ENCODE assay signal across 1 cellular context in genomic region chr1:155309423-155310021, GRCh38.
TF ChIP-seq lines count a peak whose summit lies in the region.

No MANE protein-coding gene starts in this region.

TF ChIP-seq in HEK293, 187 proteins besides CTCF, POLR2A, EP300 and RAD21 (continued from another document and continues in another):
- TF ChIP-seq HIC1 (tag by site-specific recombination; IDR thresholded peaks at IDR 0.05) (peak; percentile 95), TSHZ1 (tag by site-specific recombination; IDR thresholded peaks at IDR 0.05; ENCODE audit: borderline replicate concordance) (no peak), ZNF521 (tag by site-specific recombination; IDR thresholded peaks at IDR 0.05) (no peak), INSM2 (tag by site-specific recombination; IDR thresholded peaks at IDR 0.05) (no peak), ZNF776 (tag by site-specific recombination; IDR thresholded peaks at IDR 0.05; ENCODE audit: borderline replicate concordance) (no peak), ZNF610 (tag by site-specific recombination; IDR thresholded peaks at IDR 0.05; ENCODE audit: borderline replicate concordance) (no peak), TCF7L2 (IDR thresholded peaks at IDR 0.05; ENCODE audit: borderline replicate concordance, low read depth, low read length) (no peak), KLF1 (tag by site-specific recombination; IDR thresholded peaks at IDR 0.05) (peak; percentile 96), ZNF302 (tag by site-specific recombination; IDR thresholded peaks at IDR 0.05; ENCODE audit: low read depth) (no peak), MEIS1 (CRISPR knock-in tag; IDR thresholded peaks at IDR 0.05; ENCODE audit: borderline replicate concordance) (no peak), ZNF623 (tag by site-specific recombination; IDR thresholded peaks at IDR 0.05) (no peak), ZNF768 (tag by site-specific recombination; IDR thresholded peaks at IDR 0.05) (no peak), ZNF692 (tag by site-specific recombination; IDR thresholded peaks at IDR 0.05) (no peak), GLIS1 (tag by site-specific recombination; IDR thresholded peaks at IDR 0.05) (0 out of 2 replicates have a peak, but pooled peaks have one; percentile 24), ZBTB6 (tag by site-specific recombination; IDR thresholded peaks at IDR 0.05) (no peak), ZFHX2 (tag by site-specific recombination; conservative IDR thresholded peaks at IDR 0.05) (0 out of 2 replicates have a peak, but pooled peaks have one; percentile 16), ZNF341 (tag by site-specific recombination; IDR thresholded peaks at IDR 0.05; ENCODE audit: low read depth) (no peak), GLIS2 (tag by site-specific recombination; IDR thresholded peaks at IDR 0.05) (peak; percentile 75), ZNF280C (tag by site-specific recombination; IDR thresholded peaks at IDR 0.05) (no peak), ZNF423 (tag by site-specific recombination; IDR thresholded peaks at IDR 0.05) (peak; percentile 65), MYNN (tag by site-specific recombination; IDR thresholded peaks at IDR 0.05; ENCODE audit: borderline replicate concordance) (no peak), ZBTB20 (tag by site-specific recombination; IDR thresholded peaks at IDR 0.05) (no peak), ZNF596 (tag by site-specific recombination; IDR thresholded peaks at IDR 0.05) (no peak), ZNF335 (tag by site-specific recombination; conservative IDR thresholded peaks at IDR 0.05) (no peak; the same call in 1 of the 2 replicates), ZNF398 (tag by site-specific recombination; IDR thresholded peaks at IDR 0.05) (peak; percentile 53; the same call in 1 of the 2 replicates), ZNF707 (tag by site-specific recombination; IDR thresholded peaks at IDR 0.05) (no peak), ZNF76 (tag by site-specific recombination; IDR thresholded peaks at IDR 0.05; ENCODE audit: borderline replicate concordance, low read depth) (peak; percentile 32; the same call in 1 of the 2 replicates), ZNF140 (tag by site-specific recombination; IDR thresholded peaks at IDR 0.05) (no peak), ZNF18 (tag by site-specific recombination; IDR thresholded peaks at IDR 0.05) (no peak), ZNF132 (tag by site-specific recombination; IDR thresholded peaks at IDR 0.05; ENCODE audit: borderline replicate concordance) (no peak), ZNF37A (tag by site-specific recombination; IDR thresholded peaks at IDR 0.05) (no peak), SETDB1 (IDR thresholded peaks at IDR 0.05; ENCODE audit: insufficient read length, low read length) (no peak), ZNF785 (tag by site-specific recombination; IDR thresholded peaks at IDR 0.05) (no peak), SP2 (tag by site-specific recombination; IDR thresholded peaks at IDR 0.05) (peak; percentile 29; the same call in 1 of the 2 replicates), PRDM4 (tag by site-specific recombination; IDR thresholded peaks at IDR 0.05) (no peak), ZFP3 (tag by site-specific recombination; IDR thresholded peaks at IDR 0.05; ENCODE audit: low read depth) (no peak), YY1 (tag by site-specific recombination; IDR thresholded peaks at IDR 0.05) (0 out of 2 replicates have a peak, but pooled peaks have one; percentile 34), ZNF10 (tag by site-specific recombination; IDR thresholded peaks at IDR 0.05) (no peak)
